ENCODE assay signal across 8 cellular contexts in genomic region chr14:23035303-23036164, GRCh38. TPM values are rescaled to one million over a fixed set of nuclear protein-coding genes. Genes with fewer than 3 reads are reported as not detected.
DNase-seq lines count a peak whose midpoint lies in the region; ATAC-seq, FAIRE-seq and TF ChIP-seq lines count a peak whose summit lies in the region.

No MANE protein-coding gene starts in this region.

- H3K27me3 Mint-ChIP-seq in activated naive CD4-positive, alpha-beta T cell treated with anti-CD3 and anti-CD28 coated beads for 36 hours (ENCODE audit: low read depth), result no peaks in the 10 kb centered on the region

- H3K9me3 Mint-ChIP-seq in activated naive CD4-positive, alpha-beta T cell treated with anti-CD3 and anti-CD28 coated beads for 36 hours, result no peaks in the 10 kb centered on the region

- H3K4me1 ChIP-seq in body of pancreas (peaks cover 17% of the 10 kb centered on the region), tibial nerve (peaks cover 0 to 19% (median 9%) of the 10 kb centered on the region in 4 donors)

- H3K27ac Mint-ChIP-seq in activated naive CD4-positive, alpha-beta T cell treated with anti-CD3 and anti-CD28 coated beads for 36 hours, result peak overlapping the region; percentile 96

- intact Hi-C loops in activated naive CD4-positive, alpha-beta T cell treated with anti-CD3 and anti-CD28 coated beads for 36 hours (cut with micrococcal nuclease), result loop anchor here (1.0 to 2.0 kb wide), 7 partner anchors 22 to 446 kb away; partner anchors contain the start of genes CDH24, DAD1, LRP10 and OXA1L
- intact Hi-C loops in body of pancreas (cut with DNase I), result no loop called here

- CTCF ChIA-PET in activated naive CD4-positive, alpha-beta T cell treated with anti-CD3 and anti-CD28 coated beads for 36 hours (lab: Charles Lee), result interaction anchor here (2.6 kb wide), 1 partner anchor 23 kb away, joined by 10 read pairs; the partner anchor contains the start of gene CDH24

- peak overlapping the region; percentile 83 to 93 (median 88) for H3K27ac ChIP-seq in body of pancreas
- peak overlapping the region; percentile 88 to 97 (median 92) for H3K27ac ChIP-seq in tibial nerve

- H3K4me3 Mint-ChIP-seq in activated naive CD4-positive, alpha-beta T cell treated with anti-CD3 and anti-CD28 coated beads for 36 hours, result peak overlapping the region; percentile 88

- DNase-seq in activated naive CD4-positive, alpha-beta T cell treated with anti-CD3 and anti-CD28 coated beads for 36 hours, result no peak
- DNase-seq in activated naive CD4-positive, alpha-beta T cell treated with anti-CD3 and anti-CD28 coated beads, Interleukin-2, amount 50 U/mL, for 16 hours, result no peak
- DNase-seq in body of pancreas (no peak), medulla oblongata (ENCODE audit: extremely low spot score) (peak; percentile 40), tibial nerve (ENCODE audit: low spot score in 2 of 2) (no peak), OCI-M2 (lab: John Stamatoyannopoulos, UW; ENCODE audit: unreplicated experiment) (no peak), GM12892 (ENCODE audit: insufficient read length) (no peak)

- no peaks in the 10 kb centered on the region for H3K9me3 ChIP-seq in body of pancreas
- no peaks in the 10 kb centered on the region for H3K9me3 ChIP-seq in tibial nerve

- H3K4me1 Mint-ChIP-seq in activated naive CD4-positive, alpha-beta T cell treated with anti-CD3 and anti-CD28 coated beads for 36 hours (ENCODE audit: low read depth), result peaks cover 34% of the 10 kb centered on the region

- H3K36me3 ChIP-seq in body of pancreas (replicated peaks in 1 of 2; ENCODE audit: insufficient read depth in 1 of 2, low read depth in 2 of 2) (peaks cover 0 to 5% of the 10 kb centered on the region in 2 donors), tibial nerve (peaks cover 0 to 29% (median 11%) of the 10 kb centered on the region in 3 donors)

- H3K27me3 ChIP-seq in body of pancreas (no peaks in the 10 kb centered on the region), tibial nerve (no peaks in the 10 kb centered on the region)

- TF ChIP-seq POLR2A in body of pancreas (IDR thresholded peaks at IDR 0.05), result no peak
- TF ChIP-seq POLR2A in tibial nerve (IDR thresholded peaks at IDR 0.05), result no peak
- TF ChIP-seq POLR2A in GM12892 (IDR thresholded peaks at IDR 0.05; ENCODE audit: low read depth, low read length), result no peak

- H3K4me3 ChIP-seq in body of pancreas (no peak overlapping the region), tibial nerve (peak overlapping the region; percentile 51 to 81 (median 70))

- no peak for TF ChIP-seq EP300 in tibial nerve (IDR thresholded peaks at IDR 0.05)

- peaks cover 35% of the 10 kb centered on the region for H3K36me3 Mint-ChIP-seq in activated naive CD4-positive, alpha-beta T cell treated with anti-CD3 and anti-CD28 coated beads for 36 hours (ENCODE audit: low read depth)

- no peak for FAIRE-seq in GM12892 (lab: Jason Lieb, UNC)

- 69 to 71% methylated on average over 15 of the region's 15 CpGs for WGBS in body of pancreas, 2 donors
- WGBS in tibial nerve, 2 donors, result 45 to 52% methylated on average over 15 of the region's 15 CpGs

- TF ChIP-seq CTCF in body of pancreas (IDR thresholded peaks at IDR 0.05), result no peak
- TF ChIP-seq CTCF in tibial nerve (IDR thresholded peaks at IDR 0.05), result no peak

- ATAC-seq in body of pancreas (no peak), HG03439 (IDR thresholded peaks at IDR 0.05; ENCODE audit: unreplicated experiment) (no peak)

RNA-seq across cellular contexts. Expression of gene PSMB5, which starts 0.8 kb away (rescaled TPM):
- total RNA-seq in activated naive CD4-positive, alpha-beta T cell treated with anti-CD3 and anti-CD28 coated beads for 36 hours, result 100 to 1,000 TPM; 120 to 125 TPM
- total RNA-seq in body of pancreas (10 to 100 TPM; 47.0 to 93.3 TPM), tibial nerve (100 to 1,000 TPM in 3 of 4 donors, 10 to 100 TPM in 1; 90.2 to 154 (median 113) TPM)
- 84.0 TPM for polyA plus RNA-seq in GM12892 (2012; ENCODE audit: missing spikeins)

RNA-seq across cellular contexts. Expression of gene PSMB11, which starts 6.5 kb away (rescaled TPM):
- total RNA-seq in activated naive CD4-positive, alpha-beta T cell treated with anti-CD3 and anti-CD28 coated beads for 36 hours, result not detected
- total RNA-seq in body of pancreas (not detected), tibial nerve (not detected)
- not detected for polyA plus RNA-seq in GM12892 (2012; ENCODE audit: missing spikeins)

RNA-seq across cellular contexts. Expression of gene CDH24, which starts 21.8 kb away (rescaled TPM):
- 1 to 10 TPM; 1.3 to 1.4 TPM for total RNA-seq in activated naive CD4-positive, alpha-beta T cell treated with anti-CD3 and anti-CD28 coated beads for 36 hours
- total RNA-seq in body of pancreas (1 to 10 TPM; 4.9 to 9.9 TPM), tibial nerve (10 to 100 TPM in 1 of 4 donors, 1 to 10 TPM in 3; 3.9 to 11.1 (median 6.0) TPM)
- 1.1 TPM for polyA plus RNA-seq in GM12892 (2012; ENCODE audit: missing spikeins)

RNA-seq across cellular contexts. Expression of gene C14orf93, which starts 25.6 kb away (rescaled TPM):
- 1 to 10 TPM; 8.3 to 9.3 TPM for total RNA-seq in activated naive CD4-positive, alpha-beta T cell treated with anti-CD3 and anti-CD28 coated beads for 36 hours
- total RNA-seq in body of pancreas (10 to 100 TPM in 1 of 2 donors, 1 to 10 TPM in 1; 4.0 to 11.2 TPM), tibial nerve (10 to 100 TPM in 1 of 4 donors, 1 to 10 TPM in 3; 8.4 to 18.6 (median 9.5) TPM)
- 4.6 TPM for polyA plus RNA-seq in GM12892 (2012; ENCODE audit: missing spikeins)

RNA-seq across cellular contexts. Expression of gene AJUBA, which starts 53.2 kb away (rescaled TPM):
- total RNA-seq in activated naive CD4-positive, alpha-beta T cell treated with anti-CD3 and anti-CD28 coated beads for 36 hours, result 1 to 10 TPM; 2.1 to 2.8 TPM
- total RNA-seq in body of pancreas (10 to 100 TPM; 15.8 to 19.5 TPM), tibial nerve (10 to 100 TPM; 22.8 to 33.5 (median 28.4) TPM)
- polyA plus RNA-seq in GM12892 (2012; ENCODE audit: missing spikeins), result 2.3 TPM

Comparison
In these comparisons a context has a peak if more than half of its experiments do, and no peak if none do; other contexts are left out.
1. H3K4me3 ChIP-seq: peak in tibial nerve (4 of 4); none in body of pancreas (0 of 2).